In genomic region chr7:44881610-44882009, GRCh38 we compare ENCODE assay signal across 9 cellular contexts. TPM values are rescaled to one million over a fixed set of nuclear protein-coding genes. Genes with fewer than 3 reads are reported as not detected.
A peak's percentile ranks its signal among the peaks of the same experiment; 100 is the strongest.
DNase-seq lines count a peak whose midpoint lies in the region; ATAC-seq, FAIRE-seq and TF ChIP-seq lines count a peak whose summit lies in the region.
"Had no signal": no experiment of that assay in that cellular context is flagged by ENCODE, and none has a peak within 500 bp of the region (broad histone marks: within the 10 kb centered on the region; RNA-seq: fewer than 3 reads in every experiment).

No MANE protein-coding gene starts in this region.

- no peak for TF ChIP-seq CTCF in BJ (IDR thresholded peaks at IDR 0.05; ENCODE audit: insufficient read depth, low read depth, low read length)

- H3K27me3 ChIP-seq in BJ (ENCODE audit: control insufficient read depth, insufficient read depth, low read length) (no peaks in the 10 kb centered on the region), HUES48 (ENCODE audit: control insufficient read depth, insufficient read depth, low read length) (no peaks in the 10 kb centered on the region)

- H3K9me3 ChIP-seq in HUES48 (ENCODE audit: control insufficient read depth, insufficient read depth, low read length) = no peaks in the 10 kb centered on the region

- H3K9ac ChIP-seq in HUES48 (ENCODE audit: low read depth, low read length) = no peak overlapping the region

- CTCF ChIA-PET in BJ (lab: Yijun Ruan, JAX) = interaction anchor here (0.8 to 1.6 kb wide), 6 partner anchors 17 to 255 kb away, joined by 3 to 7 read pairs (median 3); no protein-coding TSS in a partner anchor

- POLR2A ChIA-PET in BJ (lab: Charles Lee) = no interaction called here

- peaks cover 45% of the 10 kb centered on the region for H3K4me1 Mint-ChIP-seq in activated naive CD8-positive, alpha-beta T cell (ENCODE audit: low read depth)

- FAIRE-seq in urothelium cell line (lab: Jason Lieb, UNC) = no peak

- H3K27ac Mint-ChIP-seq in activated naive CD8-positive, alpha-beta T cell = no peak overlapping the region

- no peak for ATAC-seq in esophagus mucosa

- H3K36me3 ChIP-seq in BJ (ENCODE audit: control insufficient read depth, insufficient read depth, low read length) (no peaks in the 10 kb centered on the region), HUES48 (ENCODE audit: control insufficient read depth, insufficient read depth, low read length) (peaks cover 37% of the 10 kb centered on the region)

- H3K4me3 ChIP-seq in BJ (ENCODE audit: low read depth, low read length) (peak overlapping the region; percentile 35), HUES48 (ENCODE audit: low read depth, low read length) (peak overlapping the region; percentile 99)
- H3K4me3 ChIP-seq: lung had no signal

- intact Hi-C loops in head of caudate nucleus (cut with DNase I) = loop anchor here (5.0 to 10.0 kb wide), 2 partner anchors 34 to 103 kb away; partner anchors contain the start of gene H2AZ2

- H3K27ac ChIP-seq in HUES48 (ENCODE audit: low read depth, low read length) = peak overlapping the region; percentile 50

- H3K27me3 Mint-ChIP-seq in activated naive CD8-positive, alpha-beta T cell = no peaks in the 10 kb centered on the region

- H3K36me3 Mint-ChIP-seq in activated naive CD8-positive, alpha-beta T cell = peaks cover 24% of the 10 kb centered on the region

- H3K4me3 Mint-ChIP-seq in activated naive CD8-positive, alpha-beta T cell = peak overlapping the region; percentile 52

- peaks cover 34% of the 10 kb centered on the region for H3K4me1 ChIP-seq in HUES48 (ENCODE audit: control insufficient read depth, insufficient read depth, low read length)

- DNase-seq in BJ (ENCODE audit: low read depth) (no peak), lung microvascular endothelial cell (ENCODE audit: low read depth in 2 of 2) (peak; percentile 36 to 47), cortex of kidney (lab: John Stamatoyannopoulos, UW) (no peak), head of caudate nucleus (no peak), urothelium cell line (ENCODE audit: low spot score) (no peak)

- peaks cover 3% of the 10 kb centered on the region for H3K9me3 Mint-ChIP-seq in activated naive CD8-positive, alpha-beta T cell (ENCODE audit: low read depth)

RNA-seq across cellular contexts. Expression of gene PURB, which starts 3.7 kb away (rescaled TPM):
- 2.5 and 4.3 TPM in 2 replicates for polyA plus RNA-seq in BJ (2011; rRNA removed)
- 3.0 and 5.7 TPM in 2 replicates for polyA minus RNA-seq in BJ (2011; rRNA and poly(A)+ RNA removed)
- 12.0 and 14.7 TPM in 2 replicates for total RNA-seq in lung microvascular endothelial cell
- 19.4 TPM for total RNA-seq in esophagus mucosa

RNA-seq across cellular contexts. Expression of gene H2AZ2, which starts 33.7 kb away (rescaled TPM):
- polyA plus RNA-seq in BJ (2011; rRNA removed) = 100 and 107 TPM in 2 replicates
- polyA minus RNA-seq in BJ (2011; rRNA and poly(A)+ RNA removed) = 35.3 and 46.2 TPM in 2 replicates
- total RNA-seq in lung microvascular endothelial cell (196 and 217 TPM in 2 replicates), esophagus mucosa (87.6 TPM)

Comparison
In these comparisons a context has a peak if more than half of its experiments do, and no peak if none do; other contexts are left out.
1. DNase-seq: peak in lung microvascular endothelial cell (2 of 2); none in BJ (single experiment), cortex of kidney (single experiment), head of caudate nucleus (0 of 42) and urothelium cell line (single experiment).